ENCODE assay signal across 1 cellular context in genomic region chr17:75289122-75289831, GRCh38.
TF ChIP-seq lines count a peak whose summit lies in the region.

Gene SLC25A19, minus strand, starts transcription at chr17:75289433. Its CDS starts 2,669 bp downstream, at chr17:75286764.

TF ChIP-seq in K562, 482 proteins besides CTCF, POLR2A, EP300 and RAD21 (continued from another document and continues in another):
- no peak for TF ChIP-seq THAP7 (CRISPR knock-in tag; IDR thresholded peaks at IDR 0.05)
- no peak for TF ChIP-seq KAT7 (CRISPR knock-in tag; IDR thresholded peaks at IDR 0.05; ENCODE audit: borderline replicate concordance)
- TF ChIP-seq MIER1 (IDR thresholded peaks at IDR 0.05; ENCODE audit: low read depth): no peak
- TF ChIP-seq ZNF586 (CRISPR knock-in tag; conservative IDR thresholded peaks at IDR 0.05): no peak
- TF ChIP-seq FUS (optimal IDR thresholded peaks at IDR 0.05; ENCODE audit: low read depth, low read length): no peak
- no peak for TF ChIP-seq ATF4 (CRISPR knock-in tag; IDR thresholded peaks at IDR 0.05)
- peak; percentile 99 for TF ChIP-seq ETS1 (conservative IDR thresholded peaks at IDR 0.05; ENCODE audit: control insufficient read depth, low read depth, low read length)
- TF ChIP-seq SAFB (IDR thresholded peaks at IDR 0.05; ENCODE audit: borderline replicate concordance, low read depth, low read length): no peak
- no peak for TF ChIP-seq RERE (CRISPR knock-in tag; IDR thresholded peaks at IDR 0.05; ENCODE audit: borderline replicate concordance)
- TF ChIP-seq GMEB1 (CRISPR knock-in tag; IDR thresholded peaks at IDR 0.05): no peak; the same call in 1 of the 2 replicates
- TF ChIP-seq PURB (CRISPR knock-in tag; IDR thresholded peaks at IDR 0.05; ENCODE audit: low read depth): no peak
- no peak for TF ChIP-seq DPF2 (IDR thresholded peaks at IDR 0.05)
- TF ChIP-seq RBM34 (IDR thresholded peaks at IDR 0.05; ENCODE audit: borderline replicate concordance, insufficient read depth, low read length): no peak
- TF ChIP-seq LCOR (CRISPR knock-in tag; IDR thresholded peaks at IDR 0.05): peak; percentile 66
- peak; percentile 99 for TF ChIP-seq PKNOX1 (IDR thresholded peaks at IDR 0.05)
- TF ChIP-seq ZNF23 (CRISPR knock-in tag; IDR thresholded peaks at IDR 0.05): no peak
- TF ChIP-seq PCBP2 (IDR thresholded peaks at IDR 0.05; ENCODE audit: low read depth, low read length, poor library complexity, severe bottlenecking): no peak
- TF ChIP-seq ZNF408 (CRISPR knock-in tag; IDR thresholded peaks at IDR 0.05; ENCODE audit: low read depth): no peak
- no peak for TF ChIP-seq HOMEZ (CRISPR knock-in tag; IDR thresholded peaks at IDR 0.05)
- no peak for TF ChIP-seq PHB (CRISPR knock-in tag; IDR thresholded peaks at IDR 0.05)
- peak; percentile 93 for TF ChIP-seq CREB3L1 (IDR thresholded peaks at IDR 0.05; ENCODE audit: borderline replicate concordance, low read depth)
- 0 out of 2 replicates have a peak, but pooled peaks have one; percentile 11 for TF ChIP-seq ZNF12 (CRISPR knock-in tag; IDR thresholded peaks at IDR 0.05)
- no peak for TF ChIP-seq BCL6 (CRISPR knock-in tag; IDR thresholded peaks at IDR 0.05)
- TF ChIP-seq PML (IDR thresholded peaks at IDR 0.05; ENCODE audit: low read length): peak; percentile 53; the same call in 1 of the 2 replicates
- no peak for TF ChIP-seq NR3C1 (CRISPR knock-in tag; IDR thresholded peaks at IDR 0.05)
- TF ChIP-seq HDGF (IDR thresholded peaks at IDR 0.05): no peak
- no peak for TF ChIP-seq ZBTB49 (CRISPR knock-in tag; IDR thresholded peaks at IDR 0.05; ENCODE audit: borderline replicate concordance)
- TF ChIP-seq NCOR1 (IDR thresholded peaks at IDR 0.05): no peak
- TF ChIP-seq MYNN (IDR thresholded peaks at IDR 0.05): no peak
- TF ChIP-seq MYNN (CRISPR knock-in tag; IDR thresholded peaks at IDR 0.05): no peak
- no peak for TF ChIP-seq ELK3 (CRISPR knock-in tag; IDR thresholded peaks at IDR 0.05)
- no peak for TF ChIP-seq SFPQ (IDR thresholded peaks at IDR 0.05; ENCODE audit: low read depth, low read length)
- no peak; the same call in 1 of the 2 replicates for TF ChIP-seq SREBF1 (IDR thresholded peaks at IDR 0.05; ENCODE audit: borderline replicate concordance, low read depth, low read length)
- TF ChIP-seq DIDO1 (tag; IDR thresholded peaks at IDR 0.05; ENCODE audit: low read depth): no peak
- TF ChIP-seq GTF2B (IDR thresholded peaks at IDR 0.05; ENCODE audit: extremely low read depth, insufficient read length): peak; percentile 38
